Comparison of ENCODE assay signal across 1 cellular context in genomic region chr3:136891934-136892855, GRCh38.
A peak's percentile ranks its signal among the peaks of the same experiment; 100 is the strongest.
TF ChIP-seq lines count a peak whose summit lies in the region.

No MANE protein-coding gene starts in this region.

TF ChIP-seq in HepG2, 621 proteins besides CTCF, POLR2A, EP300 and RAD21:
- TF ChIP-seq REL (CRISPR knock-in tag; conservative IDR thresholded peaks at IDR 0.05) (no peak), ZNF770 (CRISPR knock-in tag; IDR thresholded peaks at IDR 0.05) (0 out of 2 replicates have a peak, but pooled peaks have one; percentile 40)
